Comparison of ENCODE assay signal across 10 cellular contexts in the genomic region with DNA sequence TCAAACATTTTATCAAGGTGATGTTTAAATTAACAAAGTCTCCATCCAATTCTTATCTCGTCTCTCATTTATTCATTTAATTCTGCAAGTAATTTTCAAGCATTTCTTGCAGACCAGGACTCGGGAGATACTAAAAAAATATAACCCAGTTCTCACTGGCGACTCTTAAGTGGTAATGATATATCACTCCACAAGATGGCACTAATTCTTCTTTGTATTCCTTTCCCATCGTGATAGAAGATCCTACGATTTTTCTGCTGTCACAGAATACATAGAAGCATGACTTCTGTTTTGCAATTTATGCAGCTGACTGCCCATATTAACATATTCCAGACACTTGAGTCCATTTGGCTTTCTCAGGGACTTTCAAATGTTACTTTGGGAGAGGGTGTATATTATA.
A peak's percentile ranks its signal among the peaks of the same experiment; 100 is the strongest.
DNase-seq lines count a peak whose midpoint lies in the region; ATAC-seq and TF ChIP-seq lines count a peak whose summit lies in the region.
"Had no signal": no experiment of that assay in that cellular context is flagged by ENCODE, and none has a peak within 500 bp of the region (broad histone marks: within the 10 kb centered on the region; RNA-seq: fewer than 3 reads in every experiment).

No MANE protein-coding gene starts in this region.

- no peaks in the 10 kb centered on the region for H3K36me3 Mint-ChIP-seq in activated CD8-positive, alpha-beta memory T cell treated with anti-CD3 and anti-CD28 coated beads, Interleukin-2, amount 10 ng/mL, durations not matched to agents 7 days and 5 days
- no peaks in the 10 kb centered on the region for H3K36me3 Mint-ChIP-seq in CD8-positive, alpha-beta memory T cell
- H3K36me3 Mint-ChIP-seq: CD4-positive, CD25-positive, alpha-beta regulatory T cell had no signal

- no peak overlapping the region for H3K27ac ChIP-seq in Karpas-422 (ENCODE audit: low read length)
- no peak overlapping the region for H3K27ac ChIP-seq in colonic mucosa
- H3K27ac ChIP-seq in CD8-positive, alpha-beta memory T cell (ENCODE audit: low read depth, low read length), result no peak overlapping the region
- H3K27ac ChIP-seq: parathyroid adenoma had no signal

- H3K9me3 Mint-ChIP-seq in activated CD8-positive, alpha-beta memory T cell treated with anti-CD3 and anti-CD28 coated beads, Interleukin-2, amount 10 ng/mL, durations not matched to agents 7 days and 5 days (ENCODE audit: low read depth), result no peaks in the 10 kb centered on the region
- no peaks in the 10 kb centered on the region for H3K9me3 Mint-ChIP-seq in CD8-positive, alpha-beta memory T cell
- H3K9me3 Mint-ChIP-seq: CD4-positive, CD25-positive, alpha-beta regulatory T cell had no signal

- H3K36me3 ChIP-seq in Karpas-422 (ENCODE audit: insufficient read depth, low read length) (no peaks in the 10 kb centered on the region), colonic mucosa (no peaks in the 10 kb centered on the region)
- H3K36me3 ChIP-seq in CD8-positive, alpha-beta memory T cell (ENCODE audit: insufficient read depth, low read length), result no peaks in the 10 kb centered on the region

- CTCF ChIA-PET in activated CD8-positive, alpha-beta memory T cell treated with anti-CD3 and anti-CD28 coated beads, Interleukin-2, amount 10 ng/mL, durations not matched to agents 7 days and 5 days (lab: Charles Lee), result no interaction called here
- CTCF ChIA-PET in CD8-positive, alpha-beta memory T cell (lab: Charles Lee), result no interaction called here

- DNase-seq in NCI-H1436 (lab: John Stamatoyannopoulos, UW), result peak; percentile 0
- no peak for DNase-seq in NCI-H1436 treated with DMSO at 0.1 percent for 48 hours (lab: John Stamatoyannopoulos, UW)
- peak; percentile 70 for DNase-seq in Karpas-422
- no peak for DNase-seq in colonic mucosa
- peak; percentile 29 for DNase-seq in pons (ENCODE audit: low spot score)
- DNase-seq in activated CD8-positive, alpha-beta memory T cell treated with anti-CD3 and anti-CD28 coated beads, Interleukin-2, amount 10 ng/mL, durations not matched to agents 7 days and 5 days, result no peak
- no peak for DNase-seq in CD8-positive, alpha-beta memory T cell

- no peak for ATAC-seq in HG03135 (IDR thresholded peaks at IDR 0.05; ENCODE audit: unreplicated experiment)
- no peak for ATAC-seq in activated CD8-positive, alpha-beta memory T cell treated with anti-CD3 and anti-CD28 coated beads, Interleukin-2, amount 10 ng/mL, durations not matched to agents 7 days and 5 days

- POLR2A ChIA-PET in CD8-positive, alpha-beta memory T cell (lab: Charles Lee), result no interaction called here

- intact Hi-C loops in colonic mucosa (cut with DNase I), result loop anchor here (5.0 kb wide), 1 partner anchor 782 kb away; no protein-coding TSS in a partner anchor

- H3K4me1 ChIP-seq in Karpas-422 (ENCODE audit: low read length) (no peaks in the 10 kb centered on the region), colonic mucosa (no peaks in the 10 kb centered on the region)
- H3K4me1 ChIP-seq in CD8-positive, alpha-beta memory T cell (ENCODE audit: insufficient read depth, low read length), result no peaks in the 10 kb centered on the region
- H3K4me1 ChIP-seq: parathyroid adenoma had no signal

- H3K79me2 ChIP-seq in Karpas-422 (ENCODE audit: low read length), result no peaks in the 10 kb centered on the region
- H3K79me2 ChIP-seq: parathyroid adenoma had no signal

- no peak overlapping the region for H2AFZ ChIP-seq in Karpas-422 (ENCODE audit: low read length)
- H2AFZ ChIP-seq: parathyroid adenoma had no signal

- H3K27ac Mint-ChIP-seq in activated CD8-positive, alpha-beta memory T cell treated with anti-CD3 and anti-CD28 coated beads, Interleukin-2, amount 10 ng/mL, durations not matched to agents 7 days and 5 days, result no peak overlapping the region
- H3K27ac Mint-ChIP-seq in CD8-positive, alpha-beta memory T cell, result no peak overlapping the region
- H3K27ac Mint-ChIP-seq: CD4-positive, CD25-positive, alpha-beta regulatory T cell had no signal

- H3K4me2 ChIP-seq in Karpas-422 (ENCODE audit: low read depth, low read length, poor library complexity, severe bottlenecking), result no peak overlapping the region

- H3K4me3 ChIP-seq in Karpas-422 (ENCODE audit: low read length) (no peak overlapping the region), colonic mucosa (no peak overlapping the region)
- H3K4me3 ChIP-seq in CD8-positive, alpha-beta memory T cell (ENCODE audit: low read length), result no peak overlapping the region

- H3K4me3 Mint-ChIP-seq in activated CD8-positive, alpha-beta memory T cell treated with anti-CD3 and anti-CD28 coated beads, Interleukin-2, amount 10 ng/mL, durations not matched to agents 7 days and 5 days, result no peak overlapping the region
- no peak overlapping the region for H3K4me3 Mint-ChIP-seq in CD8-positive, alpha-beta memory T cell
- H3K4me3 Mint-ChIP-seq: CD4-positive, CD25-positive, alpha-beta regulatory T cell had no signal

- H3K9me2 ChIP-seq in Karpas-422 (replicated peaks; ENCODE audit: insufficient read depth, low read length), result no peaks in the 10 kb centered on the region

- no peaks in the 10 kb centered on the region for H4K20me1 ChIP-seq in Karpas-422 (ENCODE audit: insufficient read depth, low read depth, low read length)

- peak; percentile 23 for TF ChIP-seq CTCF in colonic mucosa (IDR thresholded peaks at IDR 0.05)

- H3K27me3 Mint-ChIP-seq in activated CD8-positive, alpha-beta memory T cell treated with anti-CD3 and anti-CD28 coated beads, Interleukin-2, amount 10 ng/mL, durations not matched to agents 7 days and 5 days, result no peaks in the 10 kb centered on the region
- peaks cover 0 to 4% of the 10 kb centered on the region in 2 donors for H3K27me3 Mint-ChIP-seq in CD8-positive, alpha-beta memory T cell

- H3K9me3 ChIP-seq in Karpas-422 (ENCODE audit: low read length) (no peaks in the 10 kb centered on the region), colonic mucosa (no peaks in the 10 kb centered on the region)
- no peaks in the 10 kb centered on the region for H3K9me3 ChIP-seq in CD8-positive, alpha-beta memory T cell (ENCODE audit: low read length)

- H3K4me1 Mint-ChIP-seq in activated CD8-positive, alpha-beta memory T cell treated with anti-CD3 and anti-CD28 coated beads, Interleukin-2, amount 10 ng/mL, durations not matched to agents 7 days and 5 days, result no peaks in the 10 kb centered on the region
- H3K4me1 Mint-ChIP-seq in CD8-positive, alpha-beta memory T cell, result no peaks in the 10 kb centered on the region
- H3K4me1 Mint-ChIP-seq: CD4-positive, CD25-positive, alpha-beta regulatory T cell had no signal

- H3K9ac ChIP-seq in Karpas-422 (ENCODE audit: low read length), result no peak overlapping the region
- no peak overlapping the region for H3K9ac ChIP-seq in colonic mucosa (ENCODE audit: low read depth in 2 of 2, low read length in 2 of 2)
- H3K9ac ChIP-seq: parathyroid adenoma had no signal

- H3K27me3 ChIP-seq in Karpas-422 (ENCODE audit: low read length) (no peaks in the 10 kb centered on the region), colonic mucosa (no peaks in the 10 kb centered on the region)
- H3K27me3 ChIP-seq in CD8-positive, alpha-beta memory T cell (ENCODE audit: insufficient read depth, low read length, poor library complexity, severe bottlenecking), result no peaks in the 10 kb centered on the region

Comparison
In these comparisons a context has a peak if more than half of its experiments do, and no peak if none do; other contexts are left out.
1. DNase-seq: peak in NCI-H1436 (single experiment), Karpas-422 (single experiment) and pons (single experiment); none in NCI-H1436 treated with DMSO at 0.1 percent for 48 hours (single experiment), colonic mucosa (single experiment), activated CD8-positive, alpha-beta memory T cell treated with anti-CD3 and anti-CD28 coated beads, Interleukin-2, amount 10 ng/mL, durations not matched to agents 7 days and 5 days (single experiment) and CD8-positive, alpha-beta memory T cell (0 of 5).